ENCODE assay signal across 9 cellular contexts in the genomic region with DNA sequence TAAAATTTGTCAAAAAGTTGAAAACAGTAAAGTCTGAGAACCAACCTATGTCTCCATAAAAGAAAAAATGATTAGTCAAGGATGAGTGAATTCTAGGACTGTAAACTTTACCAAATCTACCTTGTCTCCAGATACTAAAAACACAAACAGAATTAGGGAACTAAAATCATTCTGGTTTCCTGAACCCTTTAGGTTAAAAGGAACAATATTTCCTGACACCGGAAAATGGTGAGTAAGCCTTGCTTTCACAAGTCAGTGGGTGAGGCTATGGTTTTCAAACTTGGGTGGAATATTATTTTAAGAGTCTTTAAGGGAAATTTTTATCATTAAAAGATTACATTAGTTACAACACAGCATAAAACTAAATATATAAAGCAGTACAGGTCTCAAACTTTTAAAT. TPM values are rescaled to one million over a fixed set of nuclear protein-coding genes. Genes with fewer than 3 reads are reported as not detected.
A peak's percentile ranks its signal among the peaks of the same experiment; 100 is the strongest.
DNase-seq lines count a peak whose midpoint lies in the region; ATAC-seq and TF ChIP-seq lines count a peak whose summit lies in the region.
"Had no signal": no experiment of that assay in that cellular context is flagged by ENCODE, and none has a peak within 500 bp of the region (broad histone marks: within the 10 kb centered on the region; RNA-seq: fewer than 3 reads in every experiment).

No MANE protein-coding gene starts in this region.

- no peak for TF ChIP-seq EP300 in esophagus muscularis mucosa (IDR thresholded peaks at IDR 0.05)

- no peaks in the 10 kb centered on the region for H3K9me3 ChIP-seq in esophagus muscularis mucosa
- H3K9me3 ChIP-seq: A549 had no signal

- H3K4me1 ChIP-seq in esophagus muscularis mucosa, result peaks cover 23 to 42% (median 33%) of the 10 kb centered on the region in 4 donors

- no peak for DNase-seq in T-helper 2 cell treated with Interferon-gamma antibody and Interleukin-4, amounts not matched to agents 5 μg/mL and 100 μg/mL, for 36 hours (ENCODE audit: low spot score)
- DNase-seq in T-helper 2 cell, result no peak
- DNase-seq in SIG-M5 treated with dmso at 0.1 percent for 504 hours (lab: John Stamatoyannopoulos, UW; ENCODE audit: unreplicated experiment), result peak; percentile 71
- no peak for DNase-seq in esophagus muscularis mucosa (ENCODE audit: extremely low spot score)
- DNase-seq in stromal cell of bone marrow (ENCODE audit: low read depth), result peak; percentile 33

- ATAC-seq in GM19395 (IDR thresholded peaks at IDR 0.05; ENCODE audit: unreplicated experiment) (no peak), HG03025 (IDR thresholded peaks at IDR 0.05; ENCODE audit: low FRiP score, unreplicated experiment) (no peak), GM19397 (IDR thresholded peaks at IDR 0.05; ENCODE audit: unreplicated experiment) (no peak)
- ATAC-seq: A549 had no signal

- H3K36me3 ChIP-seq in esophagus muscularis mucosa, result peaks cover 0 to 12% (median 3%) of the 10 kb centered on the region in 4 donors

- 64% methylated on average over 1 of the region's 1 CpG for WGBS in esophagus muscularis mucosa

- peaks cover 23% of the 10 kb centered on the region for H3K36me3 Mint-ChIP-seq in T-helper 2 cell treated with Interferon-gamma antibody and Interleukin-4, amounts not matched to agents 5 μg/mL and 100 μg/mL, for 36 hours (ENCODE audit: low read depth)

- peak overlapping the region; percentile 99 for H3K4me3 Mint-ChIP-seq in T-helper 2 cell treated with Interferon-gamma antibody and Interleukin-4, amounts not matched to agents 5 μg/mL and 100 μg/mL, for 36 hours

- H3K27ac Mint-ChIP-seq in T-helper 2 cell treated with Interferon-gamma antibody and Interleukin-4, amounts not matched to agents 5 μg/mL and 100 μg/mL, for 36 hours, result peak overlapping the region; percentile 94

- H3K9me3 Mint-ChIP-seq in T-helper 2 cell treated with Interferon-gamma antibody and Interleukin-4, amounts not matched to agents 5 μg/mL and 100 μg/mL, for 36 hours, result no peaks in the 10 kb centered on the region

- H3K27ac ChIP-seq in esophagus muscularis mucosa (replicated peaks in 1 of 4), result peak overlapping the region in 3 of 4 donors; percentile 24 to 43 (median 25)
- H3K27ac ChIP-seq: A549 had no signal

- peaks cover 57% of the 10 kb centered on the region for H3K4me1 Mint-ChIP-seq in T-helper 2 cell treated with Interferon-gamma antibody and Interleukin-4, amounts not matched to agents 5 μg/mL and 100 μg/mL, for 36 hours (ENCODE audit: low read depth)

- no peaks in the 10 kb centered on the region for H3K27me3 Mint-ChIP-seq in T-helper 2 cell treated with Interferon-gamma antibody and Interleukin-4, amounts not matched to agents 5 μg/mL and 100 μg/mL, for 36 hours (ENCODE audit: low read depth)

- intact Hi-C loops in esophagus muscularis mucosa (cut with DNase I), result loop anchor here (10.0 kb wide), 1 partner anchor 230 kb away; a partner anchor contains a TSS

- H3K4me3 ChIP-seq in esophagus muscularis mucosa, result peak overlapping the region in 3 of 4 donors; percentile 6 to 78 (median 6)
- H3K4me3 ChIP-seq: A549 had no signal

- no peaks in the 10 kb centered on the region for H3K27me3 ChIP-seq in esophagus muscularis mucosa

- TF ChIP-seq CTCF in esophagus muscularis mucosa (IDR thresholded peaks at IDR 0.05), result no peak

- TF ChIP-seq POLR2A in esophagus muscularis mucosa (IDR thresholded peaks at IDR 0.05; ENCODE audit: low read depth), result no peak

RNA-seq across cellular contexts. Expression of a gene that starts 2.4 kb away (rescaled TPM):
- total RNA-seq in esophagus muscularis mucosa, result 10 to 100 TPM; 16.1 to 21.4 (median 16.3) TPM

RNA-seq across cellular contexts. Expression of a gene that starts 7.8 kb away (rescaled TPM):
- total RNA-seq in esophagus muscularis mucosa, result 100 to 1,000 TPM in 3 of 4 donors, 10 to 100 TPM in 1; 78.5 to 136 (median 116) TPM

RNA-seq across cellular contexts. Expression of a gene that starts 7.9 kb away (rescaled TPM):
- not detected for total RNA-seq in esophagus muscularis mucosa

RNA-seq across cellular contexts. Expression of a gene that starts 31.8 kb away (rescaled TPM):
- total RNA-seq in esophagus muscularis mucosa, result 10 to 100 TPM in 2 of 4 donors, 1 to 10 TPM in 2; 7.5 to 14.9 (median 11.5) TPM

Comparison
In these comparisons a context has a peak if more than half of its experiments do, and no peak if none do; other contexts are left out.
1. DNase-seq: peak in SIG-M5 treated with dmso at 0.1 percent for 504 hours (single experiment) and stromal cell of bone marrow (single experiment); none in T-helper 2 cell treated with Interferon-gamma antibody and Interleukin-4, amounts not matched to agents 5 μg/mL and 100 μg/mL, for 36 hours (single experiment), T-helper 2 cell (0 of 5) and esophagus muscularis mucosa (single experiment).